Comparison of ENCODE assay signal across 14 cellular contexts in the genomic region with DNA sequence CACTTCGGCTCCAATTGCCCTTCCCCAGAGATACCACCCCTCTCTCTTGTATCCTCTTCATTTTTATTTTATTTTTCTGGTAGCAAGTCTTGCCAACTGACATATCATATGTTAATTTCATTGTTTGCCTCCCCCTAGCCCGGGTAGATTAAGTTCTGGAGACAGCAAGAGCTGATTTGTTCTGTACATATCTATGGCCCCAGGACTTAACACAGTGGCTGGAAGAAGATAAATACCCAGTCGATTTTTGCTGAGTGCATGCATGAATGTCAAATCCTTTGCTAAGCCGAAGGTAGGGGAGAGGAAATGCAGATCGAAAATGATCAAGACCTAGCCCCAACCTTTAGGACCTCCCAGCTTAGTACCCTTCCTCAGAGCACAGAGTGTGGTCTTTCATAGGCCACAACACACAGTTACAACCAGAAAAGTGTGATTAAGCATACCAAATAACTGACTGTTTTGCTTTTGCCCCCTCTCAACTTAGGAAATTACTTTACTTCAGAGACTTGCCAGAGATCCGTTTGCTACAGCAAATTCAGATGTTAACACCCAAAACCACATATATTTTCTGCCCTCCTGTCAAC. TPM values are rescaled to one million over a fixed set of nuclear protein-coding genes. Genes with fewer than 3 reads are reported as not detected.
DNase-seq lines count a peak whose midpoint lies in the region; ATAC-seq and TF ChIP-seq lines count a peak whose summit lies in the region.
"Had no signal": no experiment of that assay in that cellular context is flagged by ENCODE, and none has a peak within 500 bp of the region (broad histone marks: within the 10 kb centered on the region; RNA-seq: fewer than 3 reads in every experiment).

No MANE protein-coding gene starts in this region.

- peaks cover 33% of the 10 kb centered on the region for H3K4me1 ChIP-seq in CD4-positive, alpha-beta memory T cell (ENCODE audit: insufficient read depth, low read length)
- H3K4me1 ChIP-seq in IMR-90 (ENCODE audit: control insufficient read depth, insufficient read depth, low read length) (peaks cover 19% of the 10 kb centered on the region), hepatocyte (ENCODE audit: insufficient read depth) (peaks cover 18% of the 10 kb centered on the region), parathyroid adenoma (peaks cover 17% of the 10 kb centered on the region), BE2C (no peaks in the 10 kb centered on the region)
- H3K4me1 ChIP-seq: ascending aorta had no signal

- CTCF ChIA-PET in CD4-positive, alpha-beta memory T cell (lab: Charles Lee; ENCODE audit: partially characterized antibody), result interaction anchor here (0.8 to 1.4 kb wide), 2 partner anchors 16 to 287 kb away, joined by 3 read pairs; no protein-coding TSS in a partner anchor
- CTCF ChIA-PET in IMR-90 (lab: Yijun Ruan, JAX), result no interaction called here

- peak overlapping the region in 1 of 2 experiments; percentile 26; a peak in 1 of 4 replicates for H4K8ac ChIP-seq in IMR-90 (ENCODE audit: low read depth in 2 of 2, low read length in 2 of 2)

- H3K4me2 ChIP-seq in IMR-90 (ENCODE audit: low read depth, low read length), result peak overlapping the region; percentile 36; the same call in 1 of the 2 replicates
- no peak overlapping the region for H3K4me2 ChIP-seq in hepatocyte
- H3K4me2 ChIP-seq in parathyroid adenoma (ENCODE audit: low read length), result peak overlapping the region; percentile 50

- TF ChIP-seq CTCF in IMR-90 (conservative IDR thresholded peaks at IDR 0.05; ENCODE audit: low read depth, low read length) (no peak), hepatocyte (IDR thresholded peaks at IDR 0.05; ENCODE audit: poor library complexity) (no peak), parathyroid adenoma (IDR thresholded peaks at IDR 0.05) (no peak), BE2C (IDR thresholded peaks at IDR 0.05; ENCODE audit: low read depth, low read length) (no peak)

- no peaks in the 10 kb centered on the region for H3K27me3 ChIP-seq in CD4-positive, alpha-beta memory T cell (ENCODE audit: insufficient read depth, low read length)
- no peaks in the 10 kb centered on the region for H3K27me3 ChIP-seq in IMR-90 (ENCODE audit: control insufficient read depth, insufficient read depth, low read length)
- H3K27me3 ChIP-seq in hepatocyte, result no peaks in the 10 kb centered on the region
- no peaks in the 10 kb centered on the region for H3K27me3 ChIP-seq in parathyroid adenoma (ENCODE audit: control insufficient read depth, insufficient read depth, low read length)
- H3K27me3 ChIP-seq in BE2C, result no peaks in the 10 kb centered on the region
- H3K27me3 ChIP-seq: ascending aorta, ovary had no signal

- H2AFZ ChIP-seq in IMR-90 (replicated peaks; ENCODE audit: low read length, poor library complexity) (no peak overlapping the region), hepatocyte (peak overlapping the region; percentile 19), parathyroid adenoma (peak overlapping the region; percentile 66)

- H2BK120ac ChIP-seq in IMR-90 (ENCODE audit: low read depth, low read length), result peak overlapping the region; percentile 55; the same call in 1 of the 2 replicates

- peaks cover 0 to 4% (median 0%) of the 10 kb centered on the region in 8 donors for H3K9me3 Mint-ChIP-seq in CD4-positive, alpha-beta memory T cell

- peak overlapping the region; percentile 33; the same call in 1 of the 3 replicates for H2BK15ac ChIP-seq in IMR-90 (ENCODE audit: low read depth, low read length)

- in situ Hi-C loops in IMR-90 (cut with MboI; ENCODE audit: low sequenced_read_pairs), result no loop called here

- no peaks in the 10 kb centered on the region for H3K36me3 ChIP-seq in CD4-positive, alpha-beta memory T cell (ENCODE audit: insufficient read depth, low read length)
- H3K36me3 ChIP-seq in IMR-90 (ENCODE audit: control insufficient read depth, insufficient read depth, low read length) (no peaks in the 10 kb centered on the region), hepatocyte (replicated peaks; ENCODE audit: insufficient read depth, low read depth) (no peaks in the 10 kb centered on the region), parathyroid adenoma (ENCODE audit: control insufficient read depth, insufficient read depth, low read length) (no peaks in the 10 kb centered on the region), BE2C (no peaks in the 10 kb centered on the region)
- H3K36me3 ChIP-seq: ascending aorta, ovary had no signal

- peak overlapping the region; percentile 76; the same call in 1 of the 2 replicates for H3K23ac ChIP-seq in IMR-90 (ENCODE audit: low read depth, low read length)

- TF ChIP-seq POLR2A in IMR-90 (IDR thresholded peaks at IDR 0.05; ENCODE audit: low read depth, low read length), result no peak

- H2BK20ac ChIP-seq in IMR-90 (ENCODE audit: low read depth, low read length), result peak overlapping the region; percentile 60; the same call in 1 of the 2 replicates

- no peak overlapping the region for H2AK9ac ChIP-seq in IMR-90 (replicated peaks; ENCODE audit: low read depth, low read length, poor library complexity)

- peak overlapping the region; percentile 52; the same call in 1 of the 2 replicates for H3K4ac ChIP-seq in IMR-90 (ENCODE audit: low read depth, low read length)

- TF ChIP-seq RAD21 in IMR-90 (IDR thresholded peaks at IDR 0.05; ENCODE audit: low read length), result no peak

- no peak overlapping the region for H3K27ac ChIP-seq in CD4-positive, alpha-beta memory T cell (ENCODE audit: low read depth, low read length)
- H3K27ac ChIP-seq in IMR-90 (ENCODE audit: insufficient read depth, low read length) (peak overlapping the region; percentile 74; the same call in 1 of the 2 replicates), hepatocyte (peak overlapping the region; percentile 10), parathyroid adenoma (peak overlapping the region; percentile 83)
- H3K27ac ChIP-seq: ascending aorta, ovary had no signal

- peaks cover 26 to 53% (median 41%) of the 10 kb centered on the region in 4 donors for H3K4me1 Mint-ChIP-seq in CD4-positive, alpha-beta memory T cell

- no peaks in the 10 kb centered on the region for H3K9me2 ChIP-seq in hepatocyte (replicated peaks; ENCODE audit: insufficient read depth)

- H3K79me2 ChIP-seq in hepatocyte, result no peaks in the 10 kb centered on the region
- no peaks in the 10 kb centered on the region for H3K79me2 ChIP-seq in parathyroid adenoma

- BruUV-seq in IMR-90 (replicated peaks; lab: Mats Ljungman, UMichigan), result no TSS peak

- intact Hi-C loops in CD4-positive, alpha-beta memory T cell (cut with micrococcal nuclease), result no loop called here
- intact Hi-C loops in IMR-90 (cut with micrococcal nuclease), result no loop called here

- no peaks in the 10 kb centered on the region for H3K27me3 Mint-ChIP-seq in CD4-positive, alpha-beta memory T cell

- peak overlapping the region in 5 of 8 donors; percentile 0 to 26 (median 20) for H3K4me3 Mint-ChIP-seq in CD4-positive, alpha-beta memory T cell

- H3K4me3 ChIP-seq in CD4-positive, alpha-beta memory T cell (ENCODE audit: low read length in 2 of 2), result no peak overlapping the region
- H3K4me3 ChIP-seq in IMR-90 (ENCODE audit: insufficient read depth, low read depth, low read length) (no peak overlapping the region), hepatocyte (no peak overlapping the region), parathyroid adenoma (ENCODE audit: low read depth, low read length) (no peak overlapping the region), BE2C (ENCODE audit: low read depth, low read length) (no peak overlapping the region)
- H3K4me3 ChIP-seq: ascending aorta, ovary had no signal

- peak overlapping the region; percentile 29; the same call in 1 of the 2 replicates for H4K91ac ChIP-seq in IMR-90 (ENCODE audit: insufficient read depth, low read depth, low read length)

- POLR2A ChIA-PET in CD4-positive, alpha-beta memory T cell (lab: Charles Lee; ENCODE audit: partially characterized antibody), result interaction anchor here (1.0 kb wide), 1 partner anchor 49 kb away, joined by 3 read pairs; no protein-coding TSS in a partner anchor
- POLR2A ChIA-PET in IMR-90 (lab: Charles Lee; ENCODE audit: unreplicated experiment), result no interaction called here

- no peak for DNase-seq in CD4-positive, alpha-beta memory T cell
- DNase-seq in IMR-90 (no peak), hepatocyte (ENCODE audit: low spot score) (no peak), BE2C (no peak)
- DNase-seq in stimulated activated CD4-positive, alpha-beta T cell treated with anti-CD3 and anti-CD28 coated beads, Interleukin-4, amount 100 ng/mL, for 1 hour, result no peak
- DNase-seq: activated CD4-positive, alpha-beta T cell treated with anti-CD3 and anti-CD28 coated beads for 48 hours; activated naive CD4-positive, alpha-beta T cell; activated T-cell treated with anti-CD3 and anti-CD28 coated beads for 4 hours; foreskin melanocyte; NCI-H146; ovary had no signal

- ATAC-seq in IMR-90 (ENCODE audit: low read depth), result peak; percentile 19
- no peak for ATAC-seq in GM21447 (IDR thresholded peaks at IDR 0.05; ENCODE audit: unreplicated experiment)

- H3K79me1 ChIP-seq in IMR-90 (ENCODE audit: low read depth in 1 of 2, low read length in 2 of 2), result no peaks in the 10 kb centered on the region

- H4K5ac ChIP-seq in IMR-90 (ENCODE audit: low read depth, low read length), result peak overlapping the region; percentile 24; the same call in 1 of the 2 replicates

- no peak overlapping the region for H3K56ac ChIP-seq in IMR-90 (ENCODE audit: extremely low read depth, insufficient read depth, low read length)

- H3K9me3 ChIP-seq in CD4-positive, alpha-beta memory T cell (ENCODE audit: control insufficient read depth in 1 of 2, low read length in 2 of 2), result no peaks in the 10 kb centered on the region
- H3K9me3 ChIP-seq in IMR-90 (ENCODE audit: control insufficient read depth, insufficient read depth, low read length) (no peaks in the 10 kb centered on the region), hepatocyte (ENCODE audit: low read depth) (no peaks in the 10 kb centered on the region), parathyroid adenoma (ENCODE audit: control insufficient read depth, low read length) (no peaks in the 10 kb centered on the region), BE2C (no peaks in the 10 kb centered on the region; the same call in 1 of the 2 replicates)
- H3K9me3 ChIP-seq: ascending aorta, ovary had no signal

- H3K18ac ChIP-seq in IMR-90 (ENCODE audit: low read depth, low read length), result peak overlapping the region; percentile 74; the same call in 1 of the 2 replicates

- H3K9me1 ChIP-seq in IMR-90 (ENCODE audit: insufficient read depth, low read length), result peaks cover 12% of the 10 kb centered on the region; the same call in 1 of the 2 replicates

- no peak overlapping the region for H2BK5ac ChIP-seq in IMR-90 (ENCODE audit: low read depth, low read length, poor library complexity, severe bottlenecking)

- H4K20me1 ChIP-seq in IMR-90 (ENCODE audit: insufficient read depth, low read length) (no peaks in the 10 kb centered on the region), hepatocyte (ENCODE audit: insufficient read depth, poor library complexity, severe bottlenecking) (no peaks in the 10 kb centered on the region)

- peak overlapping the region; percentile 64 for H3K14ac ChIP-seq in IMR-90 (replicated peaks; ENCODE audit: low read depth, low read length)

- no peak overlapping the region for H2AK5ac ChIP-seq in IMR-90 (ENCODE audit: low read depth, low read length)

- dilution Hi-C loops in IMR-90 (cut with HindIII; ENCODE audit: low sequenced_read_pairs, unreplicated experiment), result no loop called here

- 0% methylated on average over 1 of the region's 6 CpGs; no CpG with 5 or more reads in 1 of the 2 experiments for WGBS in IMR-90 (ENCODE audit: extremely low coverage in 2 of 2, insufficient read length in 1 of 2), 2 experiments
- WGBS in hepatocyte (ENCODE audit: low lambda C conversion rate, missing lambda C conversion rate), result 47% methylated on average over 6 of the region's 6 CpGs

- H3K9ac ChIP-seq in IMR-90 (ENCODE audit: low read depth, low read length), result no peak overlapping the region
- no peak overlapping the region for H3K9ac ChIP-seq in parathyroid adenoma

- no peaks in the 10 kb centered on the region for H3K36me3 Mint-ChIP-seq in CD4-positive, alpha-beta memory T cell

- peak overlapping the region in 5 of 7 donors; percentile 8 to 70 (median 53) for H3K27ac Mint-ChIP-seq in CD4-positive, alpha-beta memory T cell

RNA-seq across cellular contexts. Expression of a gene that starts 58.7 kb away (rescaled TPM):
- total RNA-seq in CD4-positive, alpha-beta memory T cell, result 100 to 1,000 TPM; 119 to 122 TPM
- polyA plus RNA-seq in CD4-positive, alpha-beta memory T cell, result 10 to 100 TPM; 72.4 to 83.3 TPM
- total RNA-seq in IMR-90 (2012; rRNA removed) (8.2 and 9.4 TPM in 2 replicates), hepatocyte (77.3 and 81.1 TPM in 2 replicates)
- polyA plus RNA-seq in IMR-90 (2012; rRNA removed) (11.6 and 12.6 TPM in 2 replicates), hepatocyte (68.4 and 74.2 TPM in 2 replicates)
- 5.3 and 7.2 TPM in 2 replicates for polyA plus RNA-seq in IMR-90 (2012; cell fraction: cytosol; rRNA removed)
- polyA plus RNA-seq in IMR-90 (2012; cell fraction: nucleus; rRNA removed; ENCODE audit: low replicate concordance), result 8.7 and 26.7 TPM in 2 replicates
- 4.2 TPM for polyA plus RNA-seq in BE2C (2012; ENCODE audit: insufficient read depth, insufficient read length, low read depth)
